9 cellular contexts compared by ENCODE assay signal in the genomic region with DNA sequence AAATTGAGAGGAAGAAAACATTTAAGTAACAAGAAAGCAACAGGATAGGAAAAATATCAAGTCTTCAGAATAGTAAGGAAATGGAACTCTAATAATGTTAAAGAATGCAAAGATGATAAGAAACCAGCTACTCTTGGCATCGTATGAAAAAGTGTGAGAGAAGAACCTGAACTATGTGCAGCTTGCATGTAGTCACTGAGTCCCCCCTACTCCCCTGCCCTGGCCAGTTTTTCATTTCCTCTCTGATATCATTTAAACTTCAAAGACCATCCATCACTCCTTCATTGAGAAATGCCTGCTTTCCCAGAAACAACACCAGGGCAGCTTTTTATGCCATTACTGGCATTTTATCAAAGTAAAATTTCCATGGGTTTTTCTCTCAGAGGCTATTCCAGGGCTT. TPM values are rescaled to one million over a fixed set of nuclear protein-coding genes. Genes with fewer than 3 reads are reported as not detected.
DNase-seq lines count a peak whose midpoint lies in the region; ATAC-seq, FAIRE-seq and TF ChIP-seq lines count a peak whose summit lies in the region.
"Had no signal": no experiment of that assay in that cellular context is flagged by ENCODE, and none has a peak within 500 bp of the region (broad histone marks: within the 10 kb centered on the region; RNA-seq: fewer than 3 reads in every experiment).

No MANE protein-coding gene starts in this region.

- TF ChIP-seq CTCF in IMR-90 (conservative IDR thresholded peaks at IDR 0.05; ENCODE audit: low read depth, low read length) (no peak), astrocyte (IDR thresholded peaks at IDR 0.05; ENCODE audit: insufficient read depth, low read depth, low read length) (no peak), nephron progenitor cell (IDR thresholded peaks at IDR 0.05) (no peak)

- H3K27ac ChIP-seq in IMR-90 (ENCODE audit: insufficient read depth, low read length) (peak overlapping the region; percentile 51), astrocyte (ENCODE audit: low read depth, low read length) (peak overlapping the region; percentile 79), caudate nucleus (ENCODE audit: low read depth, low read length) (no peak overlapping the region)

- no peak for TF ChIP-seq POLR2A in IMR-90 (IDR thresholded peaks at IDR 0.05; ENCODE audit: low read depth, low read length)

- peak overlapping the region; percentile 32; the same call in 1 of the 2 replicates for H2BK20ac ChIP-seq in IMR-90 (ENCODE audit: low read depth, low read length)

- H3K23ac ChIP-seq in IMR-90 (ENCODE audit: low read depth, low read length): 0 out of 2 replicates have a peak overlapping the region, but pooled peaks have one; percentile 1

- H3K27ac Mint-ChIP-seq in astrocyte (ENCODE audit: unreplicated experiment) (peak overlapping the region; percentile 96), nephron progenitor cell (peak overlapping the region; percentile 11)
- no peak overlapping the region for H3K27ac Mint-ChIP-seq in activated CD4-positive, alpha-beta memory T cell treated with anti-CD3 and anti-CD28 coated beads for 36 hours
- H3K27ac Mint-ChIP-seq: naive B cell had no signal

- H3K4me2 ChIP-seq in IMR-90 (ENCODE audit: low read depth, low read length) (peak overlapping the region; percentile 57), astrocyte (ENCODE audit: low read length) (peak overlapping the region; percentile 77)

- no peak overlapping the region for H2AK5ac ChIP-seq in IMR-90 (ENCODE audit: low read depth, low read length)

- H3K56ac ChIP-seq in IMR-90 (ENCODE audit: extremely low read depth, insufficient read depth, low read length): no peak overlapping the region

- DNase-seq in AG08396 (ENCODE audit: low spot score) (peak; percentile 4), IMR-90 (peak; percentile 26), astrocyte (ENCODE audit: low read depth) (peak; percentile 95), nephron progenitor cell (no peak), caudate nucleus (lab: John Stamatoyannopoulos, UW) (no peak), DMS153 (lab: John Stamatoyannopoulos, UW) (no peak)
- DNase-seq in activated CD4-positive, alpha-beta memory T cell treated with anti-CD3 and anti-CD28 coated beads for 36 hours: no peak
- DNase-seq: naive B cell had no signal

- H3K79me1 ChIP-seq in IMR-90 (ENCODE audit: low read depth in 1 of 2, low read length in 2 of 2): no peaks in the 10 kb centered on the region

- no peaks in the 10 kb centered on the region for H3K27me3 ChIP-seq in IMR-90 (ENCODE audit: control insufficient read depth, insufficient read depth, low read length)
- H3K27me3 ChIP-seq in astrocyte (ENCODE audit: insufficient read depth, low read length): no peaks in the 10 kb centered on the region

- H4K91ac ChIP-seq in IMR-90 (ENCODE audit: insufficient read depth, low read depth, low read length): peak overlapping the region; percentile 18; the same call in 1 of the 2 replicates

- peaks cover 5% of the 10 kb centered on the region for H3K9me1 ChIP-seq in IMR-90 (ENCODE audit: insufficient read depth, low read length)

- peak overlapping the region; percentile 22 for H3K4ac ChIP-seq in IMR-90 (ENCODE audit: low read depth, low read length)

- dilution Hi-C loops in IMR-90 (cut with HindIII; ENCODE audit: low sequenced_read_pairs, unreplicated experiment): no loop called here

- POLR2A ChIA-PET in IMR-90 (lab: Charles Lee; ENCODE audit: unreplicated experiment): no interaction called here
- POLR2A ChIA-PET in activated CD4-positive, alpha-beta memory T cell treated with anti-CD3 and anti-CD28 coated beads for 36 hours (lab: Charles Lee): no interaction called here

- no peaks in the 10 kb centered on the region for H3K79me2 ChIP-seq in astrocyte (ENCODE audit: insufficient read depth, low read length)

- peak overlapping the region in 1 of 2 experiments; percentile 22; a peak in 2 of 4 replicates for H4K8ac ChIP-seq in IMR-90 (ENCODE audit: low read depth in 2 of 2, low read length in 2 of 2)

- peaks cover 29% of the 10 kb centered on the region for H3K4me1 Mint-ChIP-seq in astrocyte (ENCODE audit: low read depth, unreplicated experiment)
- H3K4me1 Mint-ChIP-seq in nephron progenitor cell: peaks cover 24% of the 10 kb centered on the region
- H3K4me1 Mint-ChIP-seq in activated CD4-positive, alpha-beta memory T cell treated with anti-CD3 and anti-CD28 coated beads for 36 hours (ENCODE audit: low read depth): peaks cover 20% of the 10 kb centered on the region
- H3K4me1 Mint-ChIP-seq: naive B cell had no signal

- H4K20me1 ChIP-seq in IMR-90 (ENCODE audit: insufficient read depth, low read length) (no peaks in the 10 kb centered on the region), astrocyte (ENCODE audit: insufficient read depth, low read length) (no peaks in the 10 kb centered on the region)

- peak overlapping the region; percentile 52 for H3K18ac ChIP-seq in IMR-90 (ENCODE audit: low read depth, low read length)

- intact Hi-C loops in IMR-90 (cut with micrococcal nuclease): no loop called here
- intact Hi-C loops in activated CD4-positive, alpha-beta memory T cell treated with anti-CD3 and anti-CD28 coated beads for 36 hours (cut with micrococcal nuclease): loop anchor here (5.0 kb wide), 2 partner anchors 101 to 251 kb away; no protein-coding TSS in a partner anchor

- peak overlapping the region; percentile 73 for H2BK5ac ChIP-seq in IMR-90 (ENCODE audit: low read depth, low read length, poor library complexity, severe bottlenecking)

- H3K4me3 Mint-ChIP-seq in astrocyte (ENCODE audit: unreplicated experiment) (peak overlapping the region; percentile 20), nephron progenitor cell (no peak overlapping the region)
- H3K4me3 Mint-ChIP-seq in activated CD4-positive, alpha-beta memory T cell treated with anti-CD3 and anti-CD28 coated beads for 36 hours: no peak overlapping the region
- H3K4me3 Mint-ChIP-seq: naive B cell had no signal

- peak overlapping the region; percentile 11; the same call in 2 of the 3 replicates for H2BK15ac ChIP-seq in IMR-90 (ENCODE audit: low read depth, low read length)

- FAIRE-seq in astrocyte (lab: Jason Lieb, UNC): no peak

- BruUV-seq in IMR-90 (replicated peaks; lab: Mats Ljungman, UMichigan): no TSS peak

- peak overlapping the region; percentile 13; the same call in 1 of the 2 replicates for H4K5ac ChIP-seq in IMR-90 (ENCODE audit: low read depth, low read length)

- H3K14ac ChIP-seq in IMR-90 (replicated peaks; ENCODE audit: low read depth, low read length): peak overlapping the region; percentile 29; the same call in 1 of the 2 replicates

- WGBS in IMR-90 (ENCODE audit: extremely low coverage in 2 of 2, insufficient read length in 1 of 2), 2 experiments: no CpG with 5 or more reads among the region's 1 CpG

- in situ Hi-C loops in IMR-90 (cut with MboI; ENCODE audit: low sequenced_read_pairs): no loop called here

- CTCF ChIA-PET in IMR-90 (lab: Yijun Ruan, JAX): interaction anchor here (0.8 to 1.0 kb wide), 2 partner anchors 9 to 691 kb away, joined by 3 to 5 read pairs; no protein-coding TSS in a partner anchor
- CTCF ChIA-PET in activated CD4-positive, alpha-beta memory T cell treated with anti-CD3 and anti-CD28 coated beads for 36 hours (lab: Charles Lee): interaction anchor here (1.2 kb wide), 1 partner anchor 17 kb away, joined by 4 read pairs; no protein-coding TSS in a partner anchor

- H3K4me3 ChIP-seq in IMR-90 (ENCODE audit: insufficient read depth, low read depth, low read length): no peak overlapping the region
- H3K4me3 ChIP-seq in astrocyte (ENCODE audit: insufficient read depth, low read depth, low read length): no peak overlapping the region

- no peak for TF ChIP-seq RAD21 in IMR-90 (IDR thresholded peaks at IDR 0.05; ENCODE audit: low read length)

- H3K4me1 ChIP-seq in IMR-90 (ENCODE audit: control insufficient read depth, insufficient read depth, low read length): peaks cover 4% of the 10 kb centered on the region; the same call in 1 of the 2 replicates
- H3K4me1 ChIP-seq in astrocyte (ENCODE audit: insufficient read depth, low read length): peaks cover 24% of the 10 kb centered on the region

- H3K9me3 Mint-ChIP-seq in astrocyte (ENCODE audit: unreplicated experiment): no peaks in the 10 kb centered on the region
- peaks cover 4% of the 10 kb centered on the region for H3K9me3 Mint-ChIP-seq in nephron progenitor cell
- peaks cover 2% of the 10 kb centered on the region for H3K9me3 Mint-ChIP-seq in activated CD4-positive, alpha-beta memory T cell treated with anti-CD3 and anti-CD28 coated beads for 36 hours

- H2AFZ ChIP-seq in IMR-90 (replicated peaks; ENCODE audit: low read length, poor library complexity) (no peak overlapping the region), astrocyte (ENCODE audit: low read depth, low read length) (no peak overlapping the region)

- H3K9me3 ChIP-seq in IMR-90 (ENCODE audit: control insufficient read depth, insufficient read depth, low read length): no peaks in the 10 kb centered on the region
- H3K9me3 ChIP-seq in astrocyte (ENCODE audit: insufficient read depth, low read depth, low read length): no peaks in the 10 kb centered on the region

- H3K36me3 ChIP-seq in IMR-90 (ENCODE audit: control insufficient read depth, insufficient read depth, low read length) (no peaks in the 10 kb centered on the region), astrocyte (ENCODE audit: insufficient read depth, low read length) (no peaks in the 10 kb centered on the region)

- H3K36me3 Mint-ChIP-seq in astrocyte (ENCODE audit: low read depth, unreplicated experiment): no peaks in the 10 kb centered on the region
- H3K36me3 Mint-ChIP-seq in nephron progenitor cell (ENCODE audit: low read depth): no peaks in the 10 kb centered on the region
- H3K36me3 Mint-ChIP-seq in activated CD4-positive, alpha-beta memory T cell treated with anti-CD3 and anti-CD28 coated beads for 36 hours: peaks cover 12% of the 10 kb centered on the region
- H3K36me3 Mint-ChIP-seq: naive B cell had no signal

- peak overlapping the region; percentile 50 for H2BK120ac ChIP-seq in IMR-90 (ENCODE audit: low read depth, low read length)

- no peak overlapping the region for H2AK9ac ChIP-seq in IMR-90 (replicated peaks; ENCODE audit: low read depth, low read length, poor library complexity)

- no peaks in the 10 kb centered on the region for H3K27me3 Mint-ChIP-seq in astrocyte (ENCODE audit: low read depth, unreplicated experiment)
- H3K27me3 Mint-ChIP-seq in nephron progenitor cell (ENCODE audit: low read depth, poor library complexity): peaks cover 3% of the 10 kb centered on the region
- peaks cover 8% of the 10 kb centered on the region for H3K27me3 Mint-ChIP-seq in activated CD4-positive, alpha-beta memory T cell treated with anti-CD3 and anti-CD28 coated beads for 36 hours

- ATAC-seq in IMR-90 (ENCODE audit: low read depth): peak; percentile 21
- ATAC-seq in GM19328 (IDR thresholded peaks at IDR 0.05; ENCODE audit: unreplicated experiment): no peak

- peak overlapping the region; percentile 24 for H3K9ac ChIP-seq in IMR-90 (ENCODE audit: low read depth, low read length)
- peak overlapping the region; percentile 60 for H3K9ac ChIP-seq in astrocyte (ENCODE audit: low read length)

RNA-seq across cellular contexts. Expression of gene INPP4B, which starts 28.1 kb away (rescaled TPM):
- total RNA-seq in IMR-90 (2012; rRNA removed): 13.3 and 14.0 TPM in 2 replicates
- 1.6 and 1.8 TPM in 2 replicates for polyA plus RNA-seq in IMR-90 (2012; rRNA removed)
- polyA plus RNA-seq in IMR-90 (2012; cell fraction: cytosol; rRNA removed): 0.28 and 0.32 TPM in 2 replicates
- polyA plus RNA-seq in IMR-90 (2012; cell fraction: nucleus; rRNA removed; ENCODE audit: low replicate concordance): 0.28 and 1.4 TPM in 2 replicates
- 2.4 and 2.8 TPM in 2 replicates for total RNA-seq in astrocyte
- 10 to 100 TPM; 63.9 to 64.9 TPM for total RNA-seq in activated CD4-positive, alpha-beta memory T cell treated with anti-CD3 and anti-CD28 coated beads for 36 hours

Comparison
In these comparisons a context has a peak if more than half of its experiments do, and no peak if none do; other contexts are left out.
1. DNase-seq: peak in AG08396 (single experiment), IMR-90 (single experiment) and astrocyte (single experiment); none in nephron progenitor cell (single experiment), caudate nucleus (0 of 61), DMS153 (single experiment) and activated CD4-positive, alpha-beta memory T cell treated with anti-CD3 and anti-CD28 coated beads for 36 hours (single experiment).